ENCODE assay signal across 15 cellular contexts in the genomic region with DNA sequence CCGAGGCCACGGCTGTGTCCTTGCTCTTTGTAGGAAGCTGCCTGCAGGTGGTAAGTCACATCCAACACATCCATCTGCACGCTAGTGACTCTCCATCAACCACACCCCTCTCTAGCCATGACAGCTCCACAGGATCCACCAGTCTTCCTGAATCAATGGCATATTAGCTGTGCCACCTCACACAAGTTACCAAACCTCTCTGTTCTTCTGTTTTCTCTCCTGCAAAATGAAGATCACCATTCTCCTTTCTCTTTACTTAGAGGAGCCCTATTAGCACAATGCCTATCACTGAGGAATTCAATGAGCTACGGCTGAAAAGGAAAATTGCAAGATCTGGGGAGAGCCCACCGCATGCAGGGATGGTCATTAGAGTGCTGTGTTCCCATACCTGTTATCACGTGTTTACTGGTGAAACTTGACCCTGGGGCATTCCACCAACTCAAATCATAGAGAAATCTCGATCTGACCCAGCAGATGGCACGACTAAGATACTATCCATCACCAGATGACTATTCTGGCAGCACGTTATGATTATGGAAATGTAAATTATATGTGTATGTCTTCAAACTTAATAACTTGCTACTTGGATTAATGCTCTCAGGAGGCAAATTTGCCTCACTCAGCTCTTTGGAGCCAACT. TPM values are rescaled to one million over a fixed set of nuclear protein-coding genes. Genes with fewer than 3 reads are reported as not detected.
DNase-seq lines count a peak whose midpoint lies in the region; ATAC-seq and TF ChIP-seq lines count a peak whose summit lies in the region.
"Had no signal": no experiment of that assay in that cellular context is flagged by ENCODE, and none has a peak within 500 bp of the region (broad histone marks: within the 10 kb centered on the region; RNA-seq: fewer than 3 reads in every experiment).

No MANE protein-coding gene starts in this region.

- no peaks in the 10 kb centered on the region for H3K27me3 Mint-ChIP-seq in CD8-positive, alpha-beta T cell (ENCODE audit: low read depth)
- H3K27me3 Mint-ChIP-seq in activated naive CD8-positive, alpha-beta T cell treated with anti-CD3 and anti-CD28 coated beads for 36 hours, result no peaks in the 10 kb centered on the region

- no TSS peak for BruUV-seq in mammary epithelial cell (replicated peaks; lab: Mats Ljungman, UMichigan)

- H3K27ac Mint-ChIP-seq in CD8-positive, alpha-beta T cell, result peak overlapping the region; percentile 25
- H3K27ac Mint-ChIP-seq in activated naive CD8-positive, alpha-beta T cell treated with anti-CD3 and anti-CD28 coated beads for 36 hours, result peak overlapping the region; percentile 86

- no peak for TF ChIP-seq EP300 in stomach (IDR thresholded peaks at IDR 0.05)

- H3K9me3 ChIP-seq in CD8-positive, alpha-beta T cell (ENCODE audit: low read length), result no peaks in the 10 kb centered on the region
- H3K9me3 ChIP-seq in upper lobe of right lung, result no peaks in the 10 kb centered on the region
- no peaks in the 10 kb centered on the region for H3K9me3 ChIP-seq in stomach
- no peaks in the 10 kb centered on the region for H3K9me3 ChIP-seq in mammary epithelial cell (replicated peaks; ENCODE audit: insufficient read depth, low read length)
- H3K9me3 ChIP-seq: MG63, tibial artery had no signal

- no peak overlapping the region for H3K9ac ChIP-seq in mammary epithelial cell (ENCODE audit: insufficient read depth, low read length)

- H3K36me3 Mint-ChIP-seq in CD8-positive, alpha-beta T cell, result no peaks in the 10 kb centered on the region
- H3K36me3 Mint-ChIP-seq in activated naive CD8-positive, alpha-beta T cell treated with anti-CD3 and anti-CD28 coated beads for 36 hours, result peaks cover 4% of the 10 kb centered on the region
- H3K36me3 Mint-ChIP-seq: naive B cell had no signal

- no peaks in the 10 kb centered on the region for H3K9me3 Mint-ChIP-seq in CD8-positive, alpha-beta T cell
- H3K9me3 Mint-ChIP-seq in activated naive CD8-positive, alpha-beta T cell treated with anti-CD3 and anti-CD28 coated beads for 36 hours, result peaks cover 3% of the 10 kb centered on the region
- H3K9me3 Mint-ChIP-seq: naive B cell had no signal

- H3K79me2 ChIP-seq in mammary epithelial cell (ENCODE audit: insufficient read depth, low read length), result no peaks in the 10 kb centered on the region

- intact Hi-C loops in CD8-positive, alpha-beta T cell (cut with DNase I, micrococcal nuclease), result no loop called here
- intact Hi-C loops in upper lobe of right lung (cut with DNase I), result no loop called here
- intact Hi-C loops in stomach (cut with DNase I; ENCODE audit: low total_unique reads), result loop anchor here (5.0 kb wide), 1 partner anchor 168 kb away; no protein-coding TSS in a partner anchor
- intact Hi-C loops in mammary epithelial cell (cut with micrococcal nuclease), result no loop called here

- peaks cover 15% of the 10 kb centered on the region for H3K4me1 Mint-ChIP-seq in CD8-positive, alpha-beta T cell (ENCODE audit: low read depth)
- H3K4me1 Mint-ChIP-seq in activated naive CD8-positive, alpha-beta T cell treated with anti-CD3 and anti-CD28 coated beads for 36 hours, result peaks cover 50% of the 10 kb centered on the region

- 55 to 62% (median 57%) methylated on average over 9 of the region's 9 CpGs for WGBS in stomach, 5 donors
- 76% methylated on average over 9 of the region's 9 CpGs for WGBS in mammary epithelial cell (ENCODE audit: low coverage, missing lambda C conversion rate)

- CTCF ChIA-PET in CD8-positive, alpha-beta T cell (lab: Charles Lee), result interaction anchor here (1.3 to 7.2 kb wide), 4 partner anchors 18 to 169 kb away, joined by 4 to 119 read pairs (median 30); partner anchors contain the start of gene WHRN
- CTCF ChIA-PET in mammary epithelial cell (lab: Charles Lee; ENCODE audit: low non-redundant PET), result interaction anchor here (0.6 kb wide), 1 partner anchor 169 kb away, joined by 4 read pairs; no protein-coding TSS in a partner anchor

- no peak for TF ChIP-seq POLR2A in stomach (IDR thresholded peaks at IDR 0.05)

- in situ Hi-C loops in mammary epithelial cell (cut with MboI; ENCODE audit: low sequenced_read_pairs in 2 of 2), result loop anchor here in 1 of 2 donors (10.0 kb wide), 1 partner anchor 170 kb away; the partner anchor contains the start of gene TEX53

- H4K20me1 ChIP-seq in mammary epithelial cell (ENCODE audit: insufficient read depth, low read length), result no peaks in the 10 kb centered on the region

- dilution Hi-C loops in mammary epithelial cell (cut with HindIII; ENCODE audit: low sequenced_read_pairs), result no loop called here

- no peak overlapping the region for H3K4me3 ChIP-seq in CD8-positive, alpha-beta T cell (ENCODE audit: low read depth, low read length)
- H3K4me3 ChIP-seq in upper lobe of right lung, result no peak overlapping the region
- no peak overlapping the region for H3K4me3 ChIP-seq in stomach
- H3K4me3 ChIP-seq in mammary epithelial cell (replicated peaks in 1 of 3; ENCODE audit: insufficient read depth in 1 of 3, low read depth in 2 of 3, low read length in 3 of 3), result no peak overlapping the region
- H3K4me3 ChIP-seq: MG63, tibial artery had no signal

- no peak for ATAC-seq in CD8-positive, alpha-beta T cell
- ATAC-seq in GM18868 (IDR thresholded peaks at IDR 0.05; ENCODE audit: unreplicated experiment), result peak; percentile 25
- peak; percentile 15 for ATAC-seq in HG03280 (IDR thresholded peaks at IDR 0.05; ENCODE audit: unreplicated experiment)
- ATAC-seq in upper lobe of right lung, result no peak
- ATAC-seq: sciatic nerve had no signal

- no peaks in the 10 kb centered on the region for H3K27me3 ChIP-seq in CD8-positive, alpha-beta T cell (ENCODE audit: insufficient read depth, low read length)
- H3K27me3 ChIP-seq in upper lobe of right lung, result no peaks in the 10 kb centered on the region
- H3K27me3 ChIP-seq in stomach, result no peaks in the 10 kb centered on the region
- H3K27me3 ChIP-seq in mammary epithelial cell (ENCODE audit: insufficient read depth, low read length), result no peaks in the 10 kb centered on the region
- H3K27me3 ChIP-seq: MG63 had no signal

- H2AFZ ChIP-seq in mammary epithelial cell (ENCODE audit: low read depth, low read length), result no peak overlapping the region

- POLR2A ChIA-PET in CD8-positive, alpha-beta T cell (lab: Charles Lee), result interaction anchor here (1.0 to 1.5 kb wide), 3 partner anchors 8 to 96 kb away, joined by 3 to 7 read pairs (median 4); partner anchors contain the start of gene AKNA

- H3K4me3 Mint-ChIP-seq in CD8-positive, alpha-beta T cell, result no peak overlapping the region
- H3K4me3 Mint-ChIP-seq in activated naive CD8-positive, alpha-beta T cell treated with anti-CD3 and anti-CD28 coated beads for 36 hours, result no peak overlapping the region

- no peak overlapping the region for H3K27ac ChIP-seq in CD8-positive, alpha-beta T cell (ENCODE audit: low read depth, low read length)
- H3K27ac ChIP-seq in upper lobe of right lung (no peak overlapping the region), stomach (no peak overlapping the region), mammary epithelial cell (ENCODE audit: insufficient read depth, low read depth, low read length) (no peak overlapping the region)
- H3K27ac ChIP-seq: tibial artery had no signal

- no peaks in the 10 kb centered on the region for H3K36me3 ChIP-seq in CD8-positive, alpha-beta T cell (ENCODE audit: insufficient read depth, low read length)
- H3K36me3 ChIP-seq in upper lobe of right lung (no peaks in the 10 kb centered on the region), stomach (no peaks in the 10 kb centered on the region), mammary epithelial cell (ENCODE audit: insufficient read depth, low read length) (no peaks in the 10 kb centered on the region)
- H3K36me3 ChIP-seq: MG63, tibial artery had no signal

- peaks cover 6% of the 10 kb centered on the region for H3K4me1 ChIP-seq in CD8-positive, alpha-beta T cell (ENCODE audit: insufficient read depth, low read length)
- no peaks in the 10 kb centered on the region for H3K4me1 ChIP-seq in upper lobe of right lung
- peaks cover 0 to 14% (median 4%) of the 10 kb centered on the region in 4 donors for H3K4me1 ChIP-seq in stomach
- H3K4me1 ChIP-seq in mammary epithelial cell (ENCODE audit: insufficient read depth, low read length), result peaks cover 17% of the 10 kb centered on the region
- H3K4me1 ChIP-seq: tibial artery had no signal

- no peak for DNase-seq in CD8-positive, alpha-beta T cell
- no peak for DNase-seq in activated naive CD8-positive, alpha-beta T cell treated with anti-CD3 and anti-CD28 coated beads for 36 hours
- no peak for DNase-seq in upper lobe of right lung
- DNase-seq in stomach, result no peak
- no peak for DNase-seq in mammary epithelial cell
- DNase-seq: activated CD8-positive, alpha-beta memory T cell treated with anti-CD3 and anti-CD28 coated beads, Interleukin-2, amount 50 U/mL, for 48 hours; head of caudate nucleus; naive B cell; NCI-H345; T-helper 9 cell; tibial artery had no signal

- TF ChIP-seq CTCF in CD8-positive, alpha-beta T cell (IDR thresholded peaks at IDR 0.05), result no peak
- no peak for TF ChIP-seq CTCF in upper lobe of right lung (IDR thresholded peaks at IDR 0.05)
- no peak for TF ChIP-seq CTCF in stomach (IDR thresholded peaks at IDR 0.05)
- no peak for TF ChIP-seq CTCF in mammary epithelial cell (conservative IDR thresholded peaks at IDR 0.05 in 1 of 2, IDR thresholded peaks at IDR 0.05 in 1 of 2; ENCODE audit: extremely low read depth in 1 of 2, insufficient read depth in 1 of 2, low read depth in 1 of 2, low read length in 2 of 2)

- H3K4me2 ChIP-seq in mammary epithelial cell (ENCODE audit: insufficient read depth, low read depth, low read length), result no peak overlapping the region

RNA-seq across cellular contexts. Expression of gene WHRN, which starts 20.9 kb away (rescaled TPM):
- 10 to 100 TPM; 41.9 to 45.5 TPM for total RNA-seq in CD8-positive, alpha-beta T cell
- 1 to 10 TPM; 4.6 to 5.8 TPM for total RNA-seq in activated naive CD8-positive, alpha-beta T cell treated with anti-CD3 and anti-CD28 coated beads for 36 hours
- total RNA-seq in upper lobe of right lung, result 3.1 TPM
- total RNA-seq in stomach, result 10 to 100 TPM in 2 of 5 donors, 1 to 10 TPM in 3; 2.3 to 70.1 (median 4.1) TPM
- polyA plus RNA-seq in stomach, result 1 to 10 TPM; 2.4 to 8.5 (median 5.5) TPM
- 1 to 10 TPM; 3.2 to 9.7 TPM for total RNA-seq in mammary epithelial cell
- 1.9 TPM for polyA plus RNA-seq in mammary epithelial cell
- 5.3 TPM for polyA minus RNA-seq in mammary epithelial cell

Comparison
In these comparisons a context has a peak if more than half of its experiments do, and no peak if none do; other contexts are left out.
1. ATAC-seq: peak in GM18868 (single experiment) and HG03280 (single experiment); none in CD8-positive, alpha-beta T cell (single experiment) and upper lobe of right lung (single experiment).